In the genomic region with DNA sequence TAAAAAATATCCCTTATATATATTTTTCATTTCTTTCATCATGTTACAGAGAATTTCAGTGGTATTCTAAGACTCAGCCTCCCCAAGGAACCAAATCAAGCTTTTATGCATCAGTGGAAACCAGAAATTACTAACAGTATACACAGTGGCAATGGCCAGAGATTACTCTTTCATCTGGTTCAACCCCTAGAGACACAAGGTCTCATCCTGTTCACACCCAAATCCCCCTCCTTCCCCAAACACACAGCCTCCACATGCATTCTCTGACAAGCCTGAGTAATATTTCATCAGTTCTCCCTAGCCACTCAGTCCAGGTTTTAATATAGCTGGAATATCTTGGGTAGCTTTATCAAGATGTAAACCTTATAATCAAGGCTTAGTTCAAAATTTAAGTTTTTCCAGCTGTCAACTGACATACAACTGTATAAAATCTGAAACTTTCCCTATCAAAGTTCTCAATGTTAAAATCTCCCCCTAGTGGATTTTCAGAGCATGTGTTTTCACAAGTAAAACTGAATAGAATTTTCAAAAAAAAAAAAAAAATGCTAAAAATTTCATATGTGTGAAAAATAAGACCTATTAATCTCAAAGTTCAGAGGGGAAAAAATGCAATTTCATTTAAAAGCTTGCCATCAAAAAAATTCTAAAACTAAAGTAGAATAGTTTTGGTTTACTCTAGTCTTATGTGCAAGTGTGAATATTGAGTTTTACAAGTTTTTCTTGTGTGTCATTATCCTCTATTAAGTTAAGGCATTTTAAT, we compare ENCODE assay signal across 9 cellular contexts. TPM values are rescaled to one million over a fixed set of nuclear protein-coding genes. Genes with fewer than 3 reads are reported as not detected.
A peak's percentile ranks its signal among the peaks of the same experiment; 100 is the strongest.
DNase-seq lines count a peak whose midpoint lies in the region; ATAC-seq and TF ChIP-seq lines count a peak whose summit lies in the region.
"Had no signal": no experiment of that assay in that cellular context is flagged by ENCODE, and none has a peak within 500 bp of the region (broad histone marks: within the 10 kb centered on the region; RNA-seq: fewer than 3 reads in every experiment).

No MANE protein-coding gene starts in this region.

- BruUV-seq in PC-3 (replicated peaks; lab: Mats Ljungman, UMichigan) = no TSS peak

- no peaks in the 10 kb centered on the region for H3K9me3 ChIP-seq in PC-3 (ENCODE audit: low read length)
- H3K9me3 ChIP-seq in suprapubic skin = no peaks in the 10 kb centered on the region

- H3K9ac ChIP-seq in PC-3 (ENCODE audit: low read length) = no peak overlapping the region

- no peaks in the 10 kb centered on the region; the same call in 1 of the 2 replicates for H3K27me3 ChIP-seq in PC-3 (ENCODE audit: low read length)
- H3K27me3 ChIP-seq in suprapubic skin = no peaks in the 10 kb centered on the region

- intact Hi-C loops in PC-3 (cut with micrococcal nuclease) = loop anchor here (1.0 kb wide), 1 partner anchor 294 kb away; no protein-coding TSS in a partner anchor

- no peak for ATAC-seq in PC-3
- no peak for ATAC-seq in HG03469 (IDR thresholded peaks at IDR 0.05; ENCODE audit: unreplicated experiment)
- no peak for ATAC-seq in GM18868 (IDR thresholded peaks at IDR 0.05; ENCODE audit: unreplicated experiment)
- no peak for ATAC-seq in HG02642 (IDR thresholded peaks at IDR 0.05; ENCODE audit: poor library complexity, unreplicated experiment)

- H3K4me3 ChIP-seq in PC-3 (ENCODE audit: low read length) (no peak overlapping the region), fibroblast of villous mesenchyme (ENCODE audit: low read depth, low read length) (no peak overlapping the region), suprapubic skin (no peak overlapping the region)

- CTCF ChIA-PET in PC-3 (lab: Charles Lee) = no interaction called here

- no peak for TF ChIP-seq EP300 in suprapubic skin (IDR thresholded peaks at IDR 0.05)

- no peak for TF ChIP-seq POLR2A in suprapubic skin (IDR thresholded peaks at IDR 0.05)

- no peaks in the 10 kb centered on the region for H4K20me1 ChIP-seq in PC-3 (ENCODE audit: low read length)

- H2AFZ ChIP-seq in PC-3 (ENCODE audit: low read length) = no peak overlapping the region

- TF ChIP-seq CTCF in PC-3 (conservative IDR thresholded peaks at IDR 0.05; ENCODE audit: low read depth, low read length) (peak; percentile 75), fibroblast of villous mesenchyme (IDR thresholded peaks at IDR 0.05; ENCODE audit: insufficient read depth, low read depth, low read length) (peak; percentile 62), suprapubic skin (IDR thresholded peaks at IDR 0.05) (peak; percentile 31 to 41)

- H3K9me2 ChIP-seq in PC-3 (replicated peaks; ENCODE audit: low read length) = no peaks in the 10 kb centered on the region

- no peaks in the 10 kb centered on the region for H3F3A ChIP-seq in PC-3 (ENCODE audit: low read length, unreplicated experiment)

- H3K27ac ChIP-seq in PC-3 (ENCODE audit: low read length) (no peak overlapping the region), suprapubic skin (no peak overlapping the region)

- H3K79me2 ChIP-seq in PC-3 (ENCODE audit: low read length) = no peaks in the 10 kb centered on the region

- H3K4me1 ChIP-seq in PC-3 (ENCODE audit: insufficient read depth, low read length) = peaks cover 25% of the 10 kb centered on the region
- H3K4me1 ChIP-seq in suprapubic skin = no peaks in the 10 kb centered on the region

- H3K36me3 ChIP-seq in PC-3 (ENCODE audit: low read depth, low read length) (no peaks in the 10 kb centered on the region), suprapubic skin (no peaks in the 10 kb centered on the region)

- POLR2A ChIA-PET in PC-3 (lab: Charles Lee; ENCODE audit: unreplicated experiment) = no interaction called here

- H3K4me2 ChIP-seq in PC-3 (ENCODE audit: low read length) = no peak overlapping the region

- DNase-seq in SIG-M5 treated with dmso at 0.1 percent for 504 hours (lab: John Stamatoyannopoulos, UW; ENCODE audit: unreplicated experiment) = peak; percentile 5
- no peak for DNase-seq in SIG-M5 (lab: John Stamatoyannopoulos, UW)
- DNase-seq in PC-3 = peak; percentile 24
- peak; percentile 33 for DNase-seq in fibroblast of villous mesenchyme (ENCODE audit: low read depth)
- DNase-seq in suprapubic skin (ENCODE audit: low spot score in 2 of 2) = no peak
- DNase-seq: stimulated activated CD4-positive, alpha-beta T cell treated with anti-CD3 and anti-CD28 coated beads, Interleukin-2, amount 100 ng/mL, for 24 hours had no signal

RNA-seq across cellular contexts. Expression of gene SSTR1, which starts 10.5 kb away (rescaled TPM):
- total RNA-seq in PC-3 (2014; rRNA removed) = 0.07 and 0.23 TPM in 2 replicates
- total RNA-seq in fibroblast of villous mesenchyme = 18.7 and 57.9 TPM in 2 replicates
- total RNA-seq in suprapubic skin = under 1 TPM in 3 of 4 donors, not detected in 1; 0.24 to 0.98 (median 0.44) TPM

RNA-seq across cellular contexts. Expression of gene CLEC14A, which starts 58.7 kb away (rescaled TPM):
- total RNA-seq in PC-3 (2014; rRNA removed) = not detected in 2 replicates
- total RNA-seq in fibroblast of villous mesenchyme = 2.2 and 2.3 TPM in 2 replicates
- 10 to 100 TPM in 1 of 4 donors, 1 to 10 TPM in 3; 5.9 to 18.9 (median 8.6) TPM for total RNA-seq in suprapubic skin

Comparison
In these comparisons a context has a peak if more than half of its experiments do, and no peak if none do; other contexts are left out.
1. DNase-seq: peak in SIG-M5 treated with dmso at 0.1 percent for 504 hours (single experiment), PC-3 (single experiment) and fibroblast of villous mesenchyme (single experiment); none in SIG-M5 (single experiment) and suprapubic skin (0 of 2).
2. Peak in every context shown above with its lines, with median percentiles within 50 percentile points of each other: CTCF ChIP-seq.